In genomic region chr21:42047821-42048613, GRCh38 we compare ENCODE assay signal across 11 cellular contexts. TPM values are rescaled to one million over a fixed set of nuclear protein-coding genes. Genes with fewer than 3 reads are reported as not detected.
DNase-seq lines count a peak whose midpoint lies in the region; ATAC-seq and TF ChIP-seq lines count a peak whose summit lies in the region.
"Had no signal": no experiment of that assay in that cellular context is flagged by ENCODE, and none has a peak within 500 bp of the region (broad histone marks: within the 10 kb centered on the region; RNA-seq: fewer than 3 reads in every experiment).

No MANE protein-coding gene starts in this region.

- H3K4me3 ChIP-seq in astrocyte of the spinal cord (ENCODE audit: low read depth, low read length) = no peak overlapping the region
- H3K4me3 ChIP-seq in thoracic aorta = no peak overlapping the region

- peak; percentile 51 for DNase-seq in HK-2 (ENCODE audit: unreplicated experiment)
- DNase-seq in astrocyte of the spinal cord (ENCODE audit: low read depth, low spot score) = peak; percentile 98
- DNase-seq in kidney tubule cell (ENCODE audit: low spot score) = peak; percentile 89
- DNase-seq in thoracic aorta (ENCODE audit: low spot score) = peak; percentile 82
- no peak for DNase-seq in NCI-H748 treated with DMSO at 0.1 percent for 48 hours (lab: John Stamatoyannopoulos, UW)
- no peak for DNase-seq in NCI-H1048 (lab: John Stamatoyannopoulos, UW)
- no peak for DNase-seq in GM19240 (ENCODE audit: insufficient read length, low spot score)

- peaks cover 11 to 29% of the 10 kb centered on the region in 2 donors for H3K4me1 ChIP-seq in thoracic aorta (ENCODE audit: control insufficient read depth in 1 of 2, low read depth in 2 of 2)

- H3K27me3 ChIP-seq in thoracic aorta (replicated peaks; ENCODE audit: insufficient read depth) = no peaks in the 10 kb centered on the region

- in situ Hi-C loops in astrocyte of the spinal cord (cut with HindIII; ENCODE audit: low sequenced_read_pairs) = no loop called here

- no peaks in the 10 kb centered on the region for H3K9me3 ChIP-seq in thoracic aorta

- peak overlapping the region; percentile 86 to 91 for H3K27ac ChIP-seq in thoracic aorta

- peak; percentile 15 for TF ChIP-seq CTCF in astrocyte of the spinal cord (IDR thresholded peaks at IDR 0.05; ENCODE audit: low read depth, low read length)
- no peak for TF ChIP-seq CTCF in thoracic aorta (IDR thresholded peaks at IDR 0.05)

- H3K36me3 ChIP-seq in thoracic aorta = no peaks in the 10 kb centered on the region

- ATAC-seq in thoracic aorta (ENCODE audit: insufficient number of reproducible peaks, low FRiP score, low read depth) (peak; percentile 99), HG03175 (IDR thresholded peaks at IDR 0.05; ENCODE audit: unreplicated experiment) (no peak)
- ATAC-seq: activated T-helper 17 cell treated with anti-CD3 and anti-CD28 coated beads, Interleukin-2, amount 50 U/mL, for 72 hours; HCT116 had no signal

RNA-seq across cellular contexts. Expression of gene UMODL1, which starts 23.1 kb away (rescaled TPM):
- total RNA-seq in thoracic aorta = under 1 TPM in 1 of 2 donors, not detected in 1; 0.14 TPM
- total RNA-seq: frontal cortex had no signal

RNA-seq across cellular contexts. Expression of gene ZBTB21, which starts 37.9 kb away (rescaled TPM):
- 10 to 100 TPM; 16.5 to 23.8 TPM for total RNA-seq in thoracic aorta

Comparison
In these comparisons a context has a peak if more than half of its experiments do, and no peak if none do; other contexts are left out.
1. DNase-seq: peak in HK-2 (single experiment), astrocyte of the spinal cord (single experiment), kidney tubule cell (single experiment) and thoracic aorta (single experiment); none in NCI-H748 treated with DMSO at 0.1 percent for 48 hours (single experiment), NCI-H1048 (single experiment) and GM19240 (single experiment).